Comparison of ENCODE assay signal across 8 cellular contexts in genomic region chr1:199089393-199090122, GRCh38.
DNase-seq lines count a peak whose midpoint lies in the region; ATAC-seq and TF ChIP-seq lines count a peak whose summit lies in the region.

No MANE protein-coding gene starts in this region.

- no peaks in the 10 kb centered on the region for H3K9me3 ChIP-seq in PC-3 (ENCODE audit: low read length)
- H3K9me3 ChIP-seq in tibial artery: no peaks in the 10 kb centered on the region

- intact Hi-C loops in PC-3 (cut with micrococcal nuclease) (no loop called here), tibial artery (cut with DNase I; ENCODE audit: low total_unique reads) (no loop called here)

- H3K9me2 ChIP-seq in PC-3 (replicated peaks; ENCODE audit: low read length): no peaks in the 10 kb centered on the region

- H4K20me1 ChIP-seq in PC-3 (ENCODE audit: low read length): no peaks in the 10 kb centered on the region

- POLR2A ChIA-PET in GM10248 (lab: Yijun Ruan, JAX) (no interaction called here), PC-3 (lab: Charles Lee; ENCODE audit: unreplicated experiment) (no interaction called here)

- H3F3A ChIP-seq in PC-3 (ENCODE audit: low read length, unreplicated experiment): no peaks in the 10 kb centered on the region

- peak overlapping the region; percentile 35 for H3K4me3 Mint-ChIP-seq in activated naive CD8-positive, alpha-beta T cell

- no peaks in the 10 kb centered on the region for H3K79me2 ChIP-seq in PC-3 (ENCODE audit: low read length)

- no peak overlapping the region for H3K4me2 ChIP-seq in PC-3 (ENCODE audit: low read length)

- CTCF ChIA-PET in GM10248 (lab: Yijun Ruan, JAX): no interaction called here
- CTCF ChIA-PET in PC-3 (lab: Charles Lee): no interaction called here

- H2AFZ ChIP-seq in PC-3 (ENCODE audit: low read length): no peak overlapping the region

- peaks cover 1% of the 10 kb centered on the region for H3K27me3 Mint-ChIP-seq in activated naive CD8-positive, alpha-beta T cell

- H3K4me1 Mint-ChIP-seq in activated naive CD8-positive, alpha-beta T cell (ENCODE audit: low read depth): peaks cover 25% of the 10 kb centered on the region

- peak; percentile 34 for DNase-seq in GM10248 (ENCODE audit: extremely low spot score)
- no peak for DNase-seq in GM19240 (ENCODE audit: insufficient read length, low spot score)
- no peak for DNase-seq in PC-3
- DNase-seq in HK-2 (ENCODE audit: unreplicated experiment): no peak
- no peak for DNase-seq in tibial artery

- TF ChIP-seq CTCF in GM10248 (IDR thresholded peaks at IDR 0.05; ENCODE audit: control extremely low read depth, extremely low read depth, low read depth, missing control alignments): no peak
- TF ChIP-seq CTCF in PC-3 (conservative IDR thresholded peaks at IDR 0.05; ENCODE audit: low read depth, low read length): no peak
- TF ChIP-seq CTCF in tibial artery (IDR thresholded peaks at IDR 0.05): no peak

- H3K36me3 ChIP-seq in PC-3 (ENCODE audit: low read depth, low read length) (no peaks in the 10 kb centered on the region), tibial artery (no peaks in the 10 kb centered on the region)

- H3K27ac Mint-ChIP-seq in activated naive CD8-positive, alpha-beta T cell: no peak overlapping the region

- H3K27ac ChIP-seq in PC-3 (ENCODE audit: low read length) (no peak overlapping the region), tibial artery (no peak overlapping the region)

- no peaks in the 10 kb centered on the region for H3K9me3 Mint-ChIP-seq in activated naive CD8-positive, alpha-beta T cell (ENCODE audit: low read depth)

- H3K9ac ChIP-seq in PC-3 (ENCODE audit: low read length): no peak overlapping the region

- BruUV-seq in PC-3 (replicated peaks; lab: Mats Ljungman, UMichigan): no TSS peak

- peaks cover 2% of the 10 kb centered on the region for H3K36me3 Mint-ChIP-seq in activated naive CD8-positive, alpha-beta T cell

- no peak overlapping the region for H3K4me3 ChIP-seq in PC-3 (ENCODE audit: low read length)
- no peak overlapping the region for H3K4me3 ChIP-seq in tibial artery

- peak; percentile 90 for ATAC-seq in GM21360 (IDR thresholded peaks at IDR 0.05; ENCODE audit: unreplicated experiment)
- ATAC-seq in HG03558 (IDR thresholded peaks at IDR 0.05; ENCODE audit: extremely low read depth, unreplicated experiment): peak; percentile 76
- ATAC-seq in PC-3: no peak

- H3K27me3 ChIP-seq in PC-3 (ENCODE audit: low read length) (no peaks in the 10 kb centered on the region), tibial artery (no peaks in the 10 kb centered on the region)

- no peaks in the 10 kb centered on the region for H3K4me1 ChIP-seq in PC-3 (ENCODE audit: insufficient read depth, low read length)
- no peaks in the 10 kb centered on the region for H3K4me1 ChIP-seq in tibial artery
